31 cellular contexts compared by ENCODE assay signal in the genomic region with DNA sequence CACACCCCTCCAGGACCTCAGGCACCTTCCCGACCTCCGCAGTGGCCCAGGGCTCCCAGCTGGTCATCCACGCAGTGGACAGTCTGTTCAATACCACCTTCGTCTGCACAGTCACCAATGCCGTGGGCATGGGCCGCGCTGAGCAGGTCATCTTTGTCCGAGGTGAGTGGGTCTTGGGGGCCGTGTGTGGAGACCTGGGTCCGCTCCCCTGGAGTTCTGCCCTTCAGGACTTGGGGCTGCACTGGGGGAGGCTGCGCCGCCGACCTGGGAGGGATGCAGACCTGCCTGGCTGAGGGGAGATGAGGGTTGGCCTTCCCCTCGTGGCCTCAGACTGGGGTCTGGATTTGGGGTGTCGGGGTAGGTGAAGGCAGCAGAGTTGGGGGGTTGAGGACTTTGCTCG. TPM values are rescaled to one million over a fixed set of nuclear protein-coding genes. Genes with fewer than 3 reads are reported as not detected.
"Had no signal": no experiment of that assay in that cellular context is flagged by ENCODE, and none has a peak within 500 bp of the region (broad histone marks: within the 10 kb centered on the region; RNA-seq: fewer than 3 reads in every experiment).

No MANE protein-coding gene starts in this region.

- H3K27ac Mint-ChIP-seq: activated CD4-positive, alpha-beta T cell treated with anti-CD3 and anti-CD28 coated beads for 36 hours; activated CD4-positive, alpha-beta T cell treated with anti-CD3 and anti-CD28 coated beads, Interleukin-2, amount 10 ng/mL, durations not matched to agents 7 days and 5 days; activated CD8-positive, alpha-beta T cell treated with anti-CD3 and anti-CD28 coated beads, Interleukin-2, amount 10 ng/mL, durations not matched to agents 7 days and 5 days; activated naive CD4-positive, alpha-beta T cell treated with anti-CD3 and anti-CD28 coated beads, Interleukin-2, amount 50 U/mL, for 24 hours; activated T-cell treated with anti-CD3 and anti-CD28 coated beads, Interleukin-2, amount 50 U/mL, for 24 hours; activated T-helper 2 cell treated with anti-CD3 and anti-CD28 coated beads, Interferon-gamma antibody, Interleukin-2, Interleukin-4, amounts not matched to agents 10 μg/mL and 5 μg/mL and 100 μg/mL, durations not matched to agents 14 hours and 24 hours and 36 hours; T-cell; T-helper 17 cell; WTC11 had no signal

- H3K4me3 Mint-ChIP-seq: activated CD4-positive, alpha-beta T cell treated with anti-CD3 and anti-CD28 coated beads for 36 hours; activated CD4-positive, alpha-beta T cell treated with anti-CD3 and anti-CD28 coated beads, Interleukin-2, amount 10 ng/mL, durations not matched to agents 7 days and 5 days; activated CD8-positive, alpha-beta T cell treated with anti-CD3 and anti-CD28 coated beads, Interleukin-2, amount 10 ng/mL, durations not matched to agents 7 days and 5 days; activated naive CD4-positive, alpha-beta T cell treated with anti-CD3 and anti-CD28 coated beads, Interleukin-2, amount 50 U/mL, for 24 hours; activated naive CD8-positive, alpha-beta T cell treated with anti-CD3 and anti-CD28 coated beads, Interleukin-2, amount 10 ng/mL, durations not matched to agents 7 days and 5 days; activated T-cell treated with anti-CD3 and anti-CD28 coated beads, Interleukin-2, amount 50 U/mL, for 24 hours; T-cell; T-helper 17 cell; WTC11 had no signal

- H3K9me3 ChIP-seq: body of pancreas, breast epithelium, Peyer's patch had no signal

- H3K4me3 ChIP-seq: body of pancreas, breast epithelium, Peyer's patch had no signal

- ATAC-seq: activated CD4-positive, alpha-beta T cell treated with anti-CD3 and anti-CD28 coated beads for 36 hours; activated CD4-positive, CD25-positive, alpha-beta regulatory T cell treated with anti-CD3 and anti-CD28 coated beads, Interleukin-2, amount 50 U/mL, for 24 hours; activated CD8-positive, alpha-beta T cell treated with anti-CD3 and anti-CD28 coated beads, Interleukin-2, amount 10 ng/mL, durations not matched to agents 7 days and 5 days; body of pancreas; SK-N-SH treated with all-trans-retinoic acid at 6 μM for 48 hours; T-cell; T-helper 17 cell; WTC11 had no signal

- FAIRE-seq: astrocyte had no signal

- H3K36me3 Mint-ChIP-seq: activated naive CD4-positive, alpha-beta T cell treated with anti-CD3 and anti-CD28 coated beads, Interleukin-2, amount 50 U/mL, for 24 hours; activated naive CD8-positive, alpha-beta T cell treated with anti-CD3 and anti-CD28 coated beads, Interleukin-2, amount 10 ng/mL, durations not matched to agents 7 days and 5 days; T-cell had no signal

- H3K27me3 ChIP-seq: body of pancreas, breast epithelium, Peyer's patch had no signal

- H3K27me3 Mint-ChIP-seq: activated CD4-positive, alpha-beta T cell treated with anti-CD3 and anti-CD28 coated beads for 36 hours; activated CD4-positive, alpha-beta T cell treated with anti-CD3 and anti-CD28 coated beads, Interleukin-2, amount 10 ng/mL, durations not matched to agents 7 days and 5 days; activated naive CD4-positive, alpha-beta T cell treated with anti-CD3 and anti-CD28 coated beads, Interleukin-2, amount 50 U/mL, for 24 hours; activated naive CD8-positive, alpha-beta T cell treated with anti-CD3 and anti-CD28 coated beads, Interleukin-2, amount 10 ng/mL, durations not matched to agents 7 days and 5 days had no signal

- H3K27ac ChIP-seq: Peyer's patch had no signal

- H3K9me3 Mint-ChIP-seq: activated CD4-positive, alpha-beta T cell treated with anti-CD3 and anti-CD28 coated beads, Interleukin-2, amount 10 ng/mL, durations not matched to agents 7 days and 5 days; activated naive CD4-positive, alpha-beta T cell treated with anti-CD3 and anti-CD28 coated beads, Interleukin-2, amount 50 U/mL, for 24 hours; activated naive CD8-positive, alpha-beta T cell treated with anti-CD3 and anti-CD28 coated beads, Interleukin-2, amount 10 ng/mL, durations not matched to agents 7 days and 5 days; activated T-cell treated with anti-CD3 and anti-CD28 coated beads, Interleukin-2, amount 50 U/mL, for 24 hours; activated T-helper 2 cell treated with anti-CD3 and anti-CD28 coated beads, Interferon-gamma antibody, Interleukin-2, Interleukin-4, amounts not matched to agents 10 μg/mL and 5 μg/mL and 100 μg/mL, durations not matched to agents 14 hours and 24 hours and 36 hours; T-cell; WTC11 had no signal

- DNase-seq: activated CD4-positive, alpha-beta T cell treated with anti-CD3 and anti-CD28 coated beads for 36 hours; activated CD4-positive, alpha-beta T cell treated with anti-CD3 and anti-CD28 coated beads, Interleukin-2, amount 10 ng/mL, durations not matched to agents 7 days and 5 days; activated CD4-positive, alpha-beta T cell treated with anti-CD3 and anti-CD28 coated beads, Interleukin-2, amount 50 U/mL, for 48 hours; activated CD8-positive, alpha-beta T cell treated with anti-CD3 and anti-CD28 coated beads, Interleukin-2, amount 10 ng/mL, durations not matched to agents 7 days and 5 days; activated gamma-delta T cell; activated naive CD4-positive, alpha-beta T cell treated with Interleukin-2 at 50 U/mL for 16 hours; activated naive CD8-positive, alpha-beta T cell treated with anti-CD3 and anti-CD28 coated beads, Interleukin-2, amount 10 ng/mL, durations not matched to agents 7 days and 5 days; activated T-cell treated with anti-CD3 and anti-CD28 coated beads, Interleukin-2, amount 50 U/mL, for 24 hours; body of pancreas; NCI-H1048; NCI-H1105 treated with DMSO at 0.1 percent for 48 hours; NCI-H1436; NCI-H1694; NCI-H1930; NCI-H2081 treated with DMSO at 0.1 percent for 48 hours; NCI-H226; NCI-H446 treated with DMSO at 0.1 percent for 48 hours; NCI-H524; Peyer's patch; RPMI8226; SHP77 treated with DMSO at 0.1 percent for 48 hours; T-cell; T-helper 17 cell; T1000 had no signal

- H3K36me3 ChIP-seq: breast epithelium had no signal

RNA-seq across cellular contexts. Expression of a gene that starts 28.2 kb away (rescaled TPM):
- total RNA-seq: activated CD4-positive, alpha-beta T cell treated with anti-CD3 and anti-CD28 coated beads, Interleukin-2, amount 10 ng/mL, durations not matched to agents 7 days and 5 days had no signal

RNA-seq across cellular contexts. Expression of a gene that starts 40.1 kb away (rescaled TPM):
- total RNA-seq: activated CD4-positive, alpha-beta T cell treated with anti-CD3 and anti-CD28 coated beads, Interleukin-2, amount 10 ng/mL, durations not matched to agents 7 days and 5 days; activated CD8-positive, alpha-beta T cell treated with anti-CD3 and anti-CD28 coated beads, Interleukin-2, amount 10 ng/mL, durations not matched to agents 7 days and 5 days; T-helper 17 cell had no signal
